Comparison of ENCODE assay signal across 8 cellular contexts in genomic region chr2:119826370-119826961, GRCh38.
DNase-seq lines count a peak whose midpoint lies in the region; ATAC-seq lines count a peak whose summit lies in the region.

No MANE protein-coding gene starts in this region.

- peaks cover 27% of the 10 kb centered on the region for H3K4me1 Mint-ChIP-seq in activated CD4-positive, alpha-beta T cell treated with anti-CD3 and anti-CD28 coated beads, Interleukin-2, amount 10 ng/mL, durations not matched to agents 7 days and 5 days

- H3K4me3 ChIP-seq in Jurkat, Clone E6-1 (ENCODE audit: low read length) = no peak overlapping the region
- no peak overlapping the region for H3K4me3 ChIP-seq in aorta (ENCODE audit: low read length in 2 of 2)

- CTCF ChIA-PET in activated CD4-positive, alpha-beta T cell treated with anti-CD3 and anti-CD28 coated beads, Interleukin-2, amount 10 ng/mL, durations not matched to agents 7 days and 5 days (lab: Charles Lee) = interaction anchor here (0.5 to 1.7 kb wide), 3 partner anchors 8 to 123 kb away, joined by 3 to 7 read pairs (median 5); no protein-coding TSS in a partner anchor

- H3K27ac Mint-ChIP-seq in activated CD4-positive, alpha-beta T cell treated with anti-CD3 and anti-CD28 coated beads, Interleukin-2, amount 10 ng/mL, durations not matched to agents 7 days and 5 days = no peak overlapping the region

- H3K9me3 Mint-ChIP-seq in activated CD4-positive, alpha-beta T cell treated with anti-CD3 and anti-CD28 coated beads, Interleukin-2, amount 10 ng/mL, durations not matched to agents 7 days and 5 days = peaks cover 17% of the 10 kb centered on the region

- peaks cover 27% of the 10 kb centered on the region for H3K36me3 Mint-ChIP-seq in activated CD4-positive, alpha-beta T cell treated with anti-CD3 and anti-CD28 coated beads, Interleukin-2, amount 10 ng/mL, durations not matched to agents 7 days and 5 days (ENCODE audit: low read depth)

- no peaks in the 10 kb centered on the region for H3K27me3 ChIP-seq in aorta (ENCODE audit: control insufficient read depth in 1 of 2, insufficient read depth in 2 of 2, low read length in 1 of 2)

- H3K27ac ChIP-seq in aorta (ENCODE audit: low read depth in 1 of 2, low read length in 2 of 2) = no peak overlapping the region

- no peak overlapping the region for H3K4me3 Mint-ChIP-seq in activated CD4-positive, alpha-beta T cell treated with anti-CD3 and anti-CD28 coated beads, Interleukin-2, amount 10 ng/mL, durations not matched to agents 7 days and 5 days

- DNase-seq in COLO668 (lab: John Stamatoyannopoulos, UW; ENCODE audit: unreplicated experiment) = peak; percentile 15
- peak; percentile 17 for DNase-seq in Jurkat, Clone E6-1 (ENCODE audit: low read depth, low spot score)
- DNase-seq in activated CD4-positive, alpha-beta T cell treated with anti-CD3 and anti-CD28 coated beads, Interleukin-2, amount 10 ng/mL, durations not matched to agents 7 days and 5 days = peak; percentile 54
- DNase-seq in foreskin melanocyte = peak; percentile 45
- DNase-seq in renal cortical epithelial cell (ENCODE audit: low read depth) = peak; percentile 42
- no peak for DNase-seq in cortex of kidney (lab: John Stamatoyannopoulos, UW)
- no peak for DNase-seq in aorta

- intact Hi-C loops in aorta (cut with DNase I) = no loop called here

- H3K4me1 ChIP-seq in aorta (ENCODE audit: control insufficient read depth in 1 of 2, insufficient read depth in 2 of 2, low read length in 2 of 2) = peaks cover 0 to 1% of the 10 kb centered on the region in 2 donors

- H3K36me3 ChIP-seq in aorta (ENCODE audit: control insufficient read depth in 1 of 2, insufficient read depth in 2 of 2, low read length in 1 of 2) = no peaks in the 10 kb centered on the region

- POLR2A ChIA-PET in activated CD4-positive, alpha-beta T cell treated with anti-CD3 and anti-CD28 coated beads, Interleukin-2, amount 10 ng/mL, durations not matched to agents 7 days and 5 days (lab: Charles Lee) = no interaction called here

- 74 to 75% methylated on average over 5 of the region's 5 CpGs for WGBS in aorta, 2 donors

- H3K27me3 Mint-ChIP-seq in activated CD4-positive, alpha-beta T cell treated with anti-CD3 and anti-CD28 coated beads, Interleukin-2, amount 10 ng/mL, durations not matched to agents 7 days and 5 days = no peaks in the 10 kb centered on the region

- no peaks in the 10 kb centered on the region for H3K9me3 ChIP-seq in aorta (ENCODE audit: control insufficient read depth, low read length)

- peak; percentile 67 for ATAC-seq in GM18517 (IDR thresholded peaks at IDR 0.05; ENCODE audit: unreplicated experiment)
- no peak for ATAC-seq in aorta (ENCODE audit: low FRiP score)

Comparison
In these comparisons a context has a peak if more than half of its experiments do, and no peak if none do; other contexts are left out.
1. DNase-seq: peak in COLO668 (single experiment), Jurkat, Clone E6-1 (single experiment), activated CD4-positive, alpha-beta T cell treated with anti-CD3 and anti-CD28 coated beads, Interleukin-2, amount 10 ng/mL, durations not matched to agents 7 days and 5 days (single experiment), foreskin melanocyte (single experiment) and renal cortical epithelial cell (single experiment); none in cortex of kidney (single experiment) and aorta (0 of 2).